8 cellular contexts compared by ENCODE assay signal in the genomic region with DNA sequence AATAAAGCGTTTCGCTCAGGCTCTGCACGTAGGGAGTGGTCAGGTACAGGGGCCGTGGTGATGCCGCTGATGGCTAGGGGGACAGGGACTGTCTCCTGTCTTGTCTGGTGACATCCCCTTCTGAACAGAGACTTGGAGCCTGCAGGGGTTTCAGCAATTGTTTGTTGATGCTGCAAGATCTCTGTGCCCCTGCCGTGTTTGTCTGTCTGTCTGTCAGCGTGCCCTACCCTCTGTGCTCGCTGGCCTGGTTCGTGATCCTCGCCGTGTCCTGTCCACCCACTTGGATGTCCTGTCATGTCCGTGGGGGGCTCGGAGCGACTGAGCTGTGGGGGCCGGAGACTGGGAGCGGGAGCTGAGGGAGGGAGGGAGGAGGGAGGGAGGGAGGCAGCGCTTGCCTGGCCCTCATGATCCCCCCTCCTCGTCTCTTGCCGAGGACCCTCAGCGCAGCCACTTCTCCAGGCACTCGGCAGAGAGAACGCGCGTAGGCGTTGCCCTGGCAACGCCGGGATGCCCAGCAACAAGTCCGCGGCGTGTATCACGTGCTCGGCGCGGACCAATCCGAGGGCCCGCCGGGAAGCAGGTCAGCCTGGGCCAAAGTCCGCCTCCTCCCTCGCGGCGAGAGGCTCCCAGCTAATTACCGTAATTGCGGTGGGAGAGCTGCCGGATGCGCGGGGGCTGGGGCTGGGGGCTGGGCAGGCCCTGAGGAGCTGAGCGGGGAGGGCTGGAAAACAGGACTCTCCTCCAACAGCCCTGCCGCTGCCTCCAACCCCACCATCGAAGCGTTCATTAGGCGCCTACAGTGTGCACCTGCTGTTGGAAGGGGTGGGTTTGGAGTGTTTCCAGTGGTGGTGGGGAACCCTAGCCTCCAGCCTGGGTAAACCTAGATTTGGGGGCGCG. TPM values are rescaled to one million over a fixed set of nuclear protein-coding genes. Genes with fewer than 3 reads are reported as not detected.
DNase-seq lines count a peak whose midpoint lies in the region; ATAC-seq and TF ChIP-seq lines count a peak whose summit lies in the region.

No MANE protein-coding gene starts in this region.

- no peaks in the 10 kb centered on the region for H3K36me3 Mint-ChIP-seq in endodermal cell (ENCODE audit: low read depth)

- 4 to 5% methylated on average over 21 to 50 of the region's 53 CpGs for WGBS in endodermal cell (ENCODE audit: insufficient coverage in 1 of 2, insufficient read length in 1 of 2), 2 experiments

- peak; percentile 82 for DNase-seq in EL
- DNase-seq in HT1080 (ENCODE audit: low read depth), result peak; percentile 50
- DNase-seq in NOMO-1 treated with DMSO at 0.1 percent for 48 hours (lab: John Stamatoyannopoulos, UW; ENCODE audit: unreplicated experiment), result peak; percentile 93
- DNase-seq in activated CD8-positive, alpha-beta memory T cell treated with anti-CD3 and anti-CD28 coated beads, Interleukin-2, amount 50 U/mL, for 4 hours, result peak; percentile 46
- DNase-seq in endodermal cell, result peak; percentile 98
- DNase-seq in medulla oblongata (ENCODE audit: extremely low spot score), result peak; percentile 93
- peak; percentile 17 to 68 (median 33) for DNase-seq in stimulated activated CD4-positive, alpha-beta T cell treated with anti-CD3 and anti-CD28 coated beads, TNF-alpha, amount 100 ng/mL, for 24 hours (ENCODE audit: low read depth in 3 of 3)

- H3K36me3 ChIP-seq in endodermal cell (ENCODE audit: control insufficient read depth, insufficient read depth, low read length), result no peaks in the 10 kb centered on the region

- H3K27ac ChIP-seq in endodermal cell (ENCODE audit: low read depth, low read length), result no peak overlapping the region

- H3K27me3 Mint-ChIP-seq in endodermal cell (ENCODE audit: insufficient read depth), result peaks cover 30% of the 10 kb centered on the region

- peaks cover 16% of the 10 kb centered on the region for H3K27me3 ChIP-seq in endodermal cell (ENCODE audit: control insufficient read depth, insufficient read depth, low read length, poor library complexity, severe bottlenecking)

- H3K9ac ChIP-seq in endodermal cell (ENCODE audit: extremely low read depth, low read length, poor library complexity, severe bottlenecking), result peak overlapping the region; percentile 42

- no peak for TF ChIP-seq CTCF in endodermal cell (conservative IDR thresholded peaks at IDR 0.05)

- H3K9me3 ChIP-seq in endodermal cell (ENCODE audit: control insufficient read depth, low read length), result no peaks in the 10 kb centered on the region

- H3K4me1 ChIP-seq in endodermal cell (ENCODE audit: control insufficient read depth, insufficient read depth, low read length), result no peaks in the 10 kb centered on the region

- H3K9me3 Mint-ChIP-seq in endodermal cell, result no peaks in the 10 kb centered on the region

- no peak for ATAC-seq in HG03469 (IDR thresholded peaks at IDR 0.05; ENCODE audit: unreplicated experiment)

- no peak overlapping the region for H3K27ac Mint-ChIP-seq in endodermal cell

- H3K4me1 Mint-ChIP-seq in endodermal cell, result peaks cover 3% of the 10 kb centered on the region

- H3K4me3 Mint-ChIP-seq in endodermal cell, result peak overlapping the region; percentile 45

- H3K4me3 ChIP-seq in endodermal cell (ENCODE audit: low read length), result peak overlapping the region; percentile 70

RNA-seq across cellular contexts. Expression of a gene that starts 31.9 kb away (rescaled TPM):
- total RNA-seq in HT1080 (2014; rRNA removed; shearing (Covaris generic)), result 9.8 and 13.0 TPM in 2 replicates
- 11.5 and 12.2 TPM in 2 replicates for polyA plus RNA-seq in HT1080 (2015; cell fraction: cytosol; rRNA removed)
- 8.9 and 9.0 TPM in 2 replicates for polyA plus RNA-seq in HT1080 (2015; cell fraction: nucleus; rRNA removed)
- total RNA-seq in endodermal cell, result 10 to 100 TPM; 15.8 to 16.0 TPM
- 7.3 TPM for polyA plus RNA-seq in endodermal cell (2013, experiment 1 of 2)
- 7.7 TPM for polyA plus RNA-seq in endodermal cell (2013, experiment 2 of 2)

RNA-seq across cellular contexts. Expression of a gene that starts 36.0 kb away (rescaled TPM):
- total RNA-seq in HT1080 (2014; rRNA removed; shearing (Covaris generic)), result 36.1 and 53.1 TPM in 2 replicates
- 85.1 and 107 TPM in 2 replicates for polyA plus RNA-seq in HT1080 (2015; cell fraction: cytosol; rRNA removed)
- polyA plus RNA-seq in HT1080 (2015; cell fraction: nucleus; rRNA removed), result 106 and 112 TPM in 2 replicates
- total RNA-seq in endodermal cell, result 10 to 100 TPM; 36.8 to 48.8 TPM
- 21.0 TPM for polyA plus RNA-seq in endodermal cell (2013, experiment 1 of 2)
- 17.8 TPM for polyA plus RNA-seq in endodermal cell (2013, experiment 2 of 2)

Comparison
In these comparisons a context has a peak if more than half of its experiments do, and no peak if none do; other contexts are left out.
1. DNase-seq: peak in every context shown above with its lines; median percentile 98 in endodermal cell; 93 in NOMO-1 treated with DMSO at 0.1 percent for 48 hours; 93 in medulla oblongata; 82 in EL; 50 in HT1080; 46 in activated CD8-positive, alpha-beta memory T cell treated with anti-CD3 and anti-CD28 coated beads, Interleukin-2, amount 50 U/mL, for 4 hours; 33 in stimulated activated CD4-positive, alpha-beta T cell treated with anti-CD3 and anti-CD28 coated beads, TNF-alpha, amount 100 ng/mL, for 24 hours.